1 cellular context compared by ENCODE assay signal in the genomic region with DNA sequence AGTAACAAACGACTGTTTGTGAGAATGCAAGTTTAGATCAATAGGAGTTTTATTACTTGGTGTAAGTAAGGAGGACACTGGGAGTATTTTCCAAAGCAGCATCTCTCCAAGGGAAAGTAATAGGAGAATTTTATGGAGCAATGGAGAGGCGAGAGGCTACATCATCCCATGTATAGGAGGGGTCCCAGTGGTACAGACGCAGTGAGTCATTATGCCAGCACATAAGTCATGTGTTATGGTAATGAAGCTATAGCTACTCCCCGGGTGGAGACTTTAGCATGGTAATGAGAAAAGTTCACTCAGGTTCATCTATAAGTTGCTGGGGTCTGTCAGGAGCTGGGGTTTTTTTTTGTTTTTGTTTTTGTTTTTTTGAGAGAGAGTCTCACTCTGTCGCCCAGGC.
TF ChIP-seq lines count a peak whose summit lies in the region.

No MANE protein-coding gene starts in this region.

TF ChIP-seq in WTC11, 78 proteins besides CTCF, POLR2A, EP300 and RAD21 (continued from another document):
- TF ChIP-seq, protein P1, sequence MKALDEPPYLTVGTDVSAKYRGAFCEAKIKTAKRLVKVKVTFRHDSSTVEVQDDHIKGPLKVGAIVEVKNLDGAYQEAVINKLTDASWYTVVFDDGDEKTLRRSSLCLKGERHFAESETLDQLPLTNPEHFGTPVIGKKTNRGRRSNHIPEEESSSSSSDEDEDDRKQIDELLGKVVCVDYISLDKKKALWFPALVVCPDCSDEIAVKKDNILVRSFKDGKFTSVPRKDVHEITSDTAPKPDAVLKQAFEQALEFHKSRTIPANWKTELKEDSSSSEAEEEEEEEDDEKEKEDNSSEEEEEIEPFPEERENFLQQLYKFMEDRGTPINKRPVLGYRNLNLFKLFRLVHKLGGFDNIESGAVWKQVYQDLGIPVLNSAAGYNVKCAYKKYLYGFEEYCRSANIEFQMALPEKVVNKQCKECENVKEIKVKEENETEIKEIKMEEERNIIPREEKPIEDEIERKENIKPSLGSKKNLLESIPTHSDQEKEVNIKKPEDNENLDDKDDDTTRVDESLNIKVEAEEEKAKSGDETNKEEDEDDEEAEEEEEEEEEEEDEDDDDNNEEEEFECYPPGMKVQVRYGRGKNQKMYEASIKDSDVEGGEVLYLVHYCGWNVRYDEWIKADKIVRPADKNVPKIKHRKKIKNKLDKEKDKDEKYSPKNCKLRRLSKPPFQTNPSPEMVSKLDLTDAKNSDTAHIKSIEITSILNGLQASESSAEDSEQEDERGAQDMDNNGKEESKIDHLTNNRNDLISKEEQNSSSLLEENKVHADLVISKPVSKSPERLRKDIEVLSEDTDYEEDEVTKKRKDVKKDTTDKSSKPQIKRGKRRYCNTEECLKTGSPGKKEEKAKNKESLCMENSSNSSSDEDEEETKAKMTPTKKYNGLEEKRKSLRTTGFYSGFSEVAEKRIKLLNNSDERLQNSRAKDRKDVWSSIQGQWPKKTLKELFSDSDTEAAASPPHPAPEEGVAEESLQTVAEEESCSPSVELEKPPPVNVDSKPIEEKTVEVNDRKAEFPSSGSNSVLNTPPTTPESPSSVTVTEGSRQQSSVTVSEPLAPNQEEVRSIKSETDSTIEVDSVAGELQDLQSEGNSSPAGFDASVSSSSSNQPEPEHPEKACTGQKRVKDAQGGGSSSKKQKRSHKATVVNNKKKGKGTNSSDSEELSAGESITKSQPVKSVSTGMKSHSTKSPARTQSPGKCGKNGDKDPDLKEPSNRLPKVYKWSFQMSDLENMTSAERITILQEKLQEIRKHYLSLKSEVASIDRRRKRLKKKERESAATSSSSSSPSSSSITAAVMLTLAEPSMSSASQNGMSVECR (CRISPR knock-in tag; IDR thresholded peaks at IDR 0.05; ENCODE audit: borderline replicate concordance) = no peak
